1 cellular context compared by ENCODE assay signal in genomic region chr3:150787741-150788370, GRCh38.
TF ChIP-seq lines count a peak whose summit lies in the region.

No MANE protein-coding gene starts in this region.

TF ChIP-seq in K562, 482 proteins besides CTCF, POLR2A, EP300 and RAD21 (continued from another document and continues in another):
- TF ChIP-seq MGA (IDR thresholded peaks at IDR 0.05) (no peak), ZC3H8 (IDR thresholded peaks at IDR 0.05) (no peak), ZNF785 (CRISPR knock-in tag; IDR thresholded peaks at IDR 0.05) (no peak), MYBL2 (IDR thresholded peaks at IDR 0.05; ENCODE audit: low read depth) (no peak), MYBL2 (CRISPR knock-in tag; IDR thresholded peaks at IDR 0.05; ENCODE audit: borderline replicate concordance) (no peak), PHTF2 (CRISPR knock-in tag; IDR thresholded peaks at IDR 0.05) (no peak), ZNF507 (tag; conservative IDR thresholded peaks at IDR 0.05) (no peak), KAT7 (CRISPR knock-in tag; IDR thresholded peaks at IDR 0.05; ENCODE audit: borderline replicate concordance) (no peak), ATF7 (IDR thresholded peaks at IDR 0.05) (peak; percentile 26; the same call in 1 of the 2 replicates), NR2F6 (CRISPR knock-in tag; IDR thresholded peaks at IDR 0.05) (no peak), ELF2 (CRISPR knock-in tag; IDR thresholded peaks at IDR 0.05) (no peak), USF1 (CRISPR knock-in tag; IDR thresholded peaks at IDR 0.05) (0 out of 2 replicates have a peak, but pooled peaks have one; percentile 18), ZNF707 (CRISPR knock-in tag; conservative IDR thresholded peaks at IDR 0.05) (no peak), ZNF75A (CRISPR knock-in tag; IDR thresholded peaks at IDR 0.05) (no peak), ZNF740 (CRISPR knock-in tag; IDR thresholded peaks at IDR 0.05) (no peak), ZNF740 (tag; IDR thresholded peaks at IDR 0.05) (no peak), KLF16 (IDR thresholded peaks at IDR 0.05) (no peak), POLR3A (IDR thresholded peaks at IDR 0.05; ENCODE audit: borderline replicate concordance, extremely low read depth, insufficient read depth, insufficient read length) (no peak), PML (IDR thresholded peaks at IDR 0.05; ENCODE audit: low read length) (no peak), ZNF184 (CRISPR knock-in tag; IDR thresholded peaks at IDR 0.05) (no peak), GATAD2B (IDR thresholded peaks at IDR 0.05; ENCODE audit: borderline replicate concordance) (no peak), ZNF766 (CRISPR knock-in tag; conservative IDR thresholded peaks at IDR 0.05) (no peak), GATA2 (CRISPR knock-in tag; IDR thresholded peaks at IDR 0.05) (peak; percentile 73), ELF1 (tag; IDR thresholded peaks at IDR 0.05) (no peak), STAT5A (IDR thresholded peaks at IDR 0.05; ENCODE audit: borderline replicate concordance, low read length) (no peak), CREB1 (IDR thresholded peaks at IDR 0.05) (no peak), CREB1 (CRISPR knock-in tag; IDR thresholded peaks at IDR 0.05) (no peak), ZNF77 (CRISPR knock-in tag; IDR thresholded peaks at IDR 0.05) (no peak), NFE2L1 (tag; IDR thresholded peaks at IDR 0.05; ENCODE audit: borderline replicate concordance, low read depth) (no peak), MYC (IDR thresholded peaks at IDR 0.05; ENCODE audit: low read depth, low read length) (peak; percentile 31; the same call in 1 of the 2 replicates), MYC (CRISPR knock-in tag; IDR thresholded peaks at IDR 0.05; ENCODE audit: borderline replicate concordance, low read depth) (no peak), UBTF (IDR thresholded peaks at IDR 0.05; ENCODE audit: borderline replicate concordance in 1 of 2, low read depth in 2 of 2, low read length in 2 of 2) (no peak), IRF2 (CRISPR knock-in tag; IDR thresholded peaks at IDR 0.05) (no peak)
- TF ChIP-seq, protein P1, sequence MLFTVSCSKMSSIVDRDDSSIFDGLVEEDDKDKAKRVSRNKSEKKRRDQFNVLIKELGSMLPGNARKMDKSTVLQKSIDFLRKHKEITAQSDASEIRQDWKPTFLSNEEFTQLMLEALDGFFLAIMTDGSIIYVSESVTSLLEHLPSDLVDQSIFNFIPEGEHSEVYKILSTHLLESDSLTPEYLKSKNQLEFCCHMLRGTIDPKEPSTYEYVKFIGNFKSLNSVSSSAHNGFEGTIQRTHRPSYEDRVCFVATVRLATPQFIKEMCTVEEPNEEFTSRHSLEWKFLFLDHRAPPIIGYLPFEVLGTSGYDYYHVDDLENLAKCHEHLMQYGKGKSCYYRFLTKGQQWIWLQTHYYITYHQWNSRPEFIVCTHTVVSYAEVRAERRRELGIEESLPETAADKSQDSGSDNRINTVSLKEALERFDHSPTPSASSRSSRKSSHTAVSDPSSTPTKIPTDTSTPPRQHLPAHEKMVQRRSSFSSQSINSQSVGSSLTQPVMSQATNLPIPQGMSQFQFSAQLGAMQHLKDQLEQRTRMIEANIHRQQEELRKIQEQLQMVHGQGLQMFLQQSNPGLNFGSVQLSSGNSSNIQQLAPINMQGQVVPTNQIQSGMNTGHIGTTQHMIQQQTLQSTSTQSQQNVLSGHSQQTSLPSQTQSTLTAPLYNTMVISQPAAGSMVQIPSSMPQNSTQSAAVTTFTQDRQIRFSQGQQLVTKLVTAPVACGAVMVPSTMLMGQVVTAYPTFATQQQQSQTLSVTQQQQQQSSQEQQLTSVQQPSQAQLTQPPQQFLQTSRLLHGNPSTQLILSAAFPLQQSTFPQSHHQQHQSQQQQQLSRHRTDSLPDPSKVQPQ (CRISPR knock-in tag; IDR thresholded peaks at IDR 0.05; ENCODE audit: borderline replicate concordance), result no peak
- TF ChIP-seq, protein P2, sequence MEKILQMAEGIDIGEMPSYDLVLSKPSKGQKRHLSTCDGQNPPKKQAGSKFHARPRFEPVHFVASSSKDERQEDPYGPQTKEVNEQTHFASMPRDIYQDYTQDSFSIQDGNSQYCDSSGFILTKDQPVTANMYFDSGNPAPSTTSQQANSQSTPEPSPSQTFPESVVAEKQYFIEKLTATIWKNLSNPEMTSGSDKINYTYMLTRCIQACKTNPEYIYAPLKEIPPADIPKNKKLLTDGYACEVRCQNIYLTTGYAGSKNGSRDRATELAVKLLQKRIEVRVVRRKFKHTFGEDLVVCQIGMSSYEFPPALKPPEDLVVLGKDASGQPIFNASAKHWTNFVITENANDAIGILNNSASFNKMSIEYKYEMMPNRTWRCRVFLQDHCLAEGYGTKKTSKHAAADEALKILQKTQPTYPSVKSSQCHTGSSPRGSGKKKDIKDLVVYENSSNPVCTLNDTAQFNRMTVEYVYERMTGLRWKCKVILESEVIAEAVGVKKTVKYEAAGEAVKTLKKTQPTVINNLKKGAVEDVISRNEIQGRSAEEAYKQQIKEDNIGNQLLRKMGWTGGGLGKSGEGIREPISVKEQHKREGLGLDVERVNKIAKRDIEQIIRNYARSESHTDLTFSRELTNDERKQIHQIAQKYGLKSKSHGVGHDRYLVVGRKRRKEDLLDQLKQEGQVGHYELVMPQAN (IDR thresholded peaks at IDR 0.05; ENCODE audit: borderline replicate concordance), result no peak
- TF ChIP-seq, protein P3, sequence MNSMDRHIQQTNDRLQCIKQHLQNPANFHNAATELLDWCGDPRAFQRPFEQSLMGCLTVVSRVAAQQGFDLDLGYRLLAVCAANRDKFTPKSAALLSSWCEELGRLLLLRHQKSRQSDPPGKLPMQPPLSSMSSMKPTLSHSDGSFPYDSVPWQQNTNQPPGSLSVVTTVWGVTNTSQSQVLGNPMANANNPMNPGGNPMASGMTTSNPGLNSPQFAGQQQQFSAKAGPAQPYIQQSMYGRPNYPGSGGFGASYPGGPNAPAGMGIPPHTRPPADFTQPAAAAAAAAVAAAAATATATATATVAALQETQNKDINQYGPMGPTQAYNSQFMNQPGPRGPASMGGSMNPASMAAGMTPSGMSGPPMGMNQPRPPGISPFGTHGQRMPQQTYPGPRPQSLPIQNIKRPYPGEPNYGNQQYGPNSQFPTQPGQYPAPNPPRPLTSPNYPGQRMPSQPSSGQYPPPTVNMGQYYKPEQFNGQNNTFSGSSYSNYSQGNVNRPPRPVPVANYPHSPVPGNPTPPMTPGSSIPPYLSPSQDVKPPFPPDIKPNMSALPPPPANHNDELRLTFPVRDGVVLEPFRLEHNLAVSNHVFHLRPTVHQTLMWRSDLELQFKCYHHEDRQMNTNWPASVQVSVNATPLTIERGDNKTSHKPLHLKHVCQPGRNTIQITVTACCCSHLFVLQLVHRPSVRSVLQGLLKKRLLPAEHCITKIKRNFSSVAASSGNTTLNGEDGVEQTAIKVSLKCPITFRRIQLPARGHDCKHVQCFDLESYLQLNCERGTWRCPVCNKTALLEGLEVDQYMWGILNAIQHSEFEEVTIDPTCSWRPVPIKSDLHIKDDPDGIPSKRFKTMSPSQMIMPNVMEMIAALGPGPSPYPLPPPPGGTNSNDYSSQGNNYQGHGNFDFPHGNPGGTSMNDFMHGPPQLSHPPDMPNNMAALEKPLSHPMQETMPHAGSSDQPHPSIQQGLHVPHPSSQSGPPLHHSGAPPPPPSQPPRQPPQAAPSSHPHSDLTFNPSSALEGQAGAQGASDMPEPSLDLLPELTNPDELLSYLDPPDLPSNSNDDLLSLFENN (IDR thresholded peaks at IDR 0.05; ENCODE audit: low read depth in 2 of 2, low read length in 2 of 2), result no peak
